ENCODE assay signal across 8 cellular contexts in genomic region chr22:27885977-27886842, GRCh38. TPM values are rescaled to one million over a fixed set of nuclear protein-coding genes. Genes with fewer than 3 reads are reported as not detected.
A peak's percentile ranks its signal among the peaks of the same experiment; 100 is the strongest.
DNase-seq lines count a peak whose midpoint lies in the region; ATAC-seq and TF ChIP-seq lines count a peak whose summit lies in the region.

No MANE protein-coding gene starts in this region.

- H3K36me3 ChIP-seq in suprapubic skin: peaks cover 51% of the 10 kb centered on the region

- no peaks in the 10 kb centered on the region for H3K27me3 Mint-ChIP-seq in Calu3 (ENCODE audit: unreplicated experiment)
- no peaks in the 10 kb centered on the region for H3K27me3 Mint-ChIP-seq in T-helper 17 cell
- no peaks in the 10 kb centered on the region for H3K27me3 Mint-ChIP-seq in effector memory CD8-positive, alpha-beta T cell

- CTCF ChIA-PET in Calu3 (lab: Charles Lee): interaction anchor here (0.8 to 1.0 kb wide), 2 partner anchors 16 to 125 kb away, joined by 3 read pairs; no protein-coding TSS in a partner anchor

- 88% methylated on average over 3 of the region's 3 CpGs for WGBS in suprapubic skin

- no peak for TF ChIP-seq POLR2A in suprapubic skin (IDR thresholded peaks at IDR 0.05)

- H3K4me3 ChIP-seq in HFF-Myc (replicated peaks; ENCODE audit: low read depth, low read length): no peak overlapping the region
- H3K4me3 ChIP-seq in suprapubic skin: no peak overlapping the region

- peak; percentile 62 for ATAC-seq in T-helper 17 cell
- peak; percentile 51 for ATAC-seq in effector memory CD8-positive, alpha-beta T cell (replicated peaks)
- no peak for ATAC-seq in GM18867 (IDR thresholded peaks at IDR 0.05; ENCODE audit: unreplicated experiment)

- DNase-seq in Calu3 (peak; percentile 43), HFF-Myc (ENCODE audit: extremely low read depth, low read depth) (peak; percentile 53), T-helper 17 cell (peak in 1 of 3 donors; percentile 29), midbrain (lab: John Stamatoyannopoulos, UW) (peak; percentile 50), suprapubic skin (ENCODE audit: low spot score in 2 of 2) (no peak), NCI-H1436 treated with DMSO at 0.1 percent for 48 hours (lab: John Stamatoyannopoulos, UW) (no peak)
- DNase-seq in effector memory CD8-positive, alpha-beta T cell: peak; percentile 28 to 42 (median 31)

- no peak for TF ChIP-seq EP300 in suprapubic skin (IDR thresholded peaks at IDR 0.05)

- H3K27ac Mint-ChIP-seq in Calu3 (ENCODE audit: unreplicated experiment) (no peak overlapping the region), T-helper 17 cell (peak overlapping the region; percentile 3)
- peak overlapping the region in 1 of 2 donors; percentile 7 for H3K27ac Mint-ChIP-seq in effector memory CD8-positive, alpha-beta T cell

- no peaks in the 10 kb centered on the region for H3K9me3 Mint-ChIP-seq in Calu3 (ENCODE audit: low read depth, unreplicated experiment)
- no peaks in the 10 kb centered on the region for H3K9me3 Mint-ChIP-seq in effector memory CD8-positive, alpha-beta T cell

- H3K27me3 ChIP-seq in suprapubic skin: no peaks in the 10 kb centered on the region

- H3K27ac ChIP-seq in suprapubic skin: no peak overlapping the region

- H3K4me1 Mint-ChIP-seq in Calu3 (ENCODE audit: low read depth, unreplicated experiment) (peaks cover 31% of the 10 kb centered on the region), T-helper 17 cell (peaks cover 11% of the 10 kb centered on the region)
- H3K4me1 Mint-ChIP-seq in effector memory CD8-positive, alpha-beta T cell (ENCODE audit: low read depth in 2 of 2): peaks cover 0 to 4% of the 10 kb centered on the region in 2 donors

- peak; percentile 52 for TF ChIP-seq CTCF in Calu3 (IDR thresholded peaks at IDR 0.05; ENCODE audit: unreplicated experiment)
- peak; percentile 68 for TF ChIP-seq CTCF in HFF-Myc (IDR thresholded peaks at IDR 0.05; ENCODE audit: low read depth, low read length, missing control alignments)
- peak; percentile 86 to 94 for TF ChIP-seq CTCF in suprapubic skin (IDR thresholded peaks at IDR 0.05)

- H3K4me3 Mint-ChIP-seq in Calu3 (ENCODE audit: low read depth, unreplicated experiment): no peak overlapping the region
- H3K4me3 Mint-ChIP-seq in T-helper 17 cell: no peak overlapping the region
- H3K4me3 Mint-ChIP-seq in effector memory CD8-positive, alpha-beta T cell: no peak overlapping the region

- intact Hi-C loops in Calu3 (cut with micrococcal nuclease; ENCODE audit: unreplicated experiment): loop anchor here (1.0 kb wide), 1 partner anchor 123 kb away; no protein-coding TSS in a partner anchor

- H3K36me3 Mint-ChIP-seq in Calu3 (ENCODE audit: insufficient read depth, unreplicated experiment) (peaks cover 53% of the 10 kb centered on the region), T-helper 17 cell (ENCODE audit: low read depth) (peaks cover 12% of the 10 kb centered on the region)
- H3K36me3 Mint-ChIP-seq in effector memory CD8-positive, alpha-beta T cell (ENCODE audit: insufficient read depth): peaks cover 32% of the 10 kb centered on the region

- H3K9me3 ChIP-seq in T-helper 17 cell (ENCODE audit: control insufficient read depth, low read length, poor library complexity, severe bottlenecking): no peaks in the 10 kb centered on the region
- H3K9me3 ChIP-seq in suprapubic skin: no peaks in the 10 kb centered on the region

- BruUV-seq in Calu3 (replicated peaks; lab: Mats Ljungman, UMichigan): no TSS peak

- peaks cover 26% of the 10 kb centered on the region for H3K4me1 ChIP-seq in suprapubic skin

RNA-seq across cellular contexts. Expression of gene PITPNB, which starts 32.8 kb away (rescaled TPM):
- total RNA-seq in Calu3 (2022) (136 and 154 TPM in 2 replicates), T-helper 17 cell (10 to 100 TPM; 54.5 to 72.2 TPM), suprapubic skin (10 to 100 TPM; 34.7 to 47.6 (median 40.4) TPM)

Comparison
In these comparisons a context has a peak if more than half of its experiments do, and no peak if none do; other contexts are left out.
1. DNase-seq: peak in Calu3 (single experiment), HFF-Myc (single experiment), effector memory CD8-positive, alpha-beta T cell (3 of 3) and midbrain (single experiment); none in suprapubic skin (0 of 2) and NCI-H1436 treated with DMSO at 0.1 percent for 48 hours (single experiment).
2. Peak in every context shown above with its lines, with median percentiles within 50 percentile points of each other: CTCF ChIP-seq.